In genomic region chr1:53559391-53559815, GRCh38 we compare ENCODE assay signal across 21 cellular contexts.
DNase-seq lines count a peak whose midpoint lies in the region; ATAC-seq, FAIRE-seq and TF ChIP-seq lines count a peak whose summit lies in the region.
"Had no signal": no experiment of that assay in that cellular context is flagged by ENCODE, and none has a peak within 500 bp of the region (broad histone marks: within the 10 kb centered on the region; RNA-seq: fewer than 3 reads in every experiment).

No MANE protein-coding gene starts in this region.

- no peaks in the 10 kb centered on the region for H3K36me3 ChIP-seq in Peyer's patch
- peaks cover 0 to 3% of the 10 kb centered on the region in 2 donors for H3K36me3 ChIP-seq in kidney (ENCODE audit: control insufficient read depth in 1 of 2, insufficient read depth in 2 of 2, low read length in 2 of 2)
- H3K36me3 ChIP-seq: prostate gland, tibial nerve had no signal

- H3K9ac ChIP-seq in kidney (ENCODE audit: low read length in 2 of 2), result no peak overlapping the region

- H3K27ac ChIP-seq in Peyer's patch, result no peak overlapping the region
- no peak overlapping the region for H3K27ac ChIP-seq in kidney (ENCODE audit: low read depth in 2 of 2, low read length in 2 of 2)
- H3K27ac ChIP-seq: dorsolateral prefrontal cortex, prostate gland, RWPE1, skin epidermis, tibial nerve had no signal

- DNase-seq in activated CD4-positive, CD25-positive, alpha-beta regulatory T cell treated with anti-CD3 and anti-CD28 coated beads, Interleukin-2, amount 50 U/mL, for 72 hours, result peak; percentile 17
- DNase-seq in Peyer's patch (peak in 2 of 3 donors; percentile 32 to 43), kidney (peak; percentile 59), sciatic nerve (ENCODE audit: low spot score) (peak; percentile 39), NCI-H1694 (lab: John Stamatoyannopoulos, UW) (no peak), NCI-H2171 (lab: John Stamatoyannopoulos, UW) (no peak)
- DNase-seq: 8988T; activated CD4-positive, CD25-positive, alpha-beta regulatory T cell; caudate nucleus; HCEC 1CT; NCI-H526; stimulated activated naive CD8-positive, alpha-beta T cell treated with anti-CD3 and anti-CD28 coated beads, Interleukin-15, Interleukin-2, amounts not matched to agents 100 U/mL and 50 U/mL, for 24 hours; T-helper 9 cell had no signal

- H3K4me3 ChIP-seq in Peyer's patch (no peak overlapping the region), kidney (ENCODE audit: low read length in 2 of 2) (no peak overlapping the region)
- H3K4me3 ChIP-seq: dorsolateral prefrontal cortex, prostate gland, skin epidermis, tibial nerve had no signal

- H3K4me1 ChIP-seq in Peyer's patch (no peaks in the 10 kb centered on the region), kidney (ENCODE audit: control insufficient read depth in 1 of 2, insufficient read depth in 1 of 2, low read depth in 1 of 2, low read length in 2 of 2) (no peaks in the 10 kb centered on the region)
- H3K4me1 ChIP-seq: prostate gland, tibial nerve had no signal

- intact Hi-C loops in kidney (cut with DNase I), result no loop called here
- intact Hi-C loops in sciatic nerve (cut with DNase I), result no loop called here

- FAIRE-seq in kidney (lab: Jason Lieb, UNC), result no peak
- FAIRE-seq: keratinocyte had no signal

- TF ChIP-seq POLR2A in Peyer's patch (IDR thresholded peaks at IDR 0.05) (no peak), GM18505 (IDR thresholded peaks at IDR 0.05; ENCODE audit: borderline replicate concordance, extremely low read depth, insufficient read depth, insufficient read length) (no peak)

- no peak for TF ChIP-seq CTCF in Peyer's patch (IDR thresholded peaks at IDR 0.05)
- TF ChIP-seq CTCF in kidney (IDR thresholded peaks at IDR 0.05; ENCODE audit: borderline replicate concordance, extremely low read depth, insufficient read depth), result no peak

- no peak for ATAC-seq in activated CD4-positive, CD25-positive, alpha-beta regulatory T cell treated with anti-CD3 and anti-CD28 coated beads, Interleukin-2, amount 50 U/mL, for 24 hours
- ATAC-seq in sciatic nerve, result peak; percentile 15
- no peak for ATAC-seq in GM18505 (IDR thresholded peaks at IDR 0.05; ENCODE audit: unreplicated experiment)
- ATAC-seq: stimulated activated naive CD8-positive, alpha-beta T cell treated with anti-CD3 and anti-CD28 coated beads, Interleukin-15, Interleukin-2, amounts not matched to agents 100 U/mL and 50 U/mL, for 24 hours had no signal

- H3K9me3 ChIP-seq in Peyer's patch (no peaks in the 10 kb centered on the region), kidney (ENCODE audit: control insufficient read depth in 1 of 2, low read length in 2 of 2) (no peaks in the 10 kb centered on the region)
- H3K9me3 ChIP-seq: prostate gland, tibial nerve had no signal

- H3K27me3 ChIP-seq in Peyer's patch, result no peaks in the 10 kb centered on the region
- H3K27me3 ChIP-seq: dorsolateral prefrontal cortex, tibial nerve had no signal

Comparison
In these comparisons a context has a peak if more than half of its experiments do, and no peak if none do; other contexts are left out.
1. DNase-seq: peak in activated CD4-positive, CD25-positive, alpha-beta regulatory T cell treated with anti-CD3 and anti-CD28 coated beads, Interleukin-2, amount 50 U/mL, for 72 hours (single experiment), Peyer's patch (2 of 3), kidney (single experiment) and sciatic nerve (single experiment); none in NCI-H1694 (single experiment) and NCI-H2171 (single experiment).